In genomic region chr2:118865106-118865505, GRCh38 we compare ENCODE assay signal across 8 cellular contexts.
DNase-seq lines count a peak whose midpoint lies in the region; ATAC-seq lines count a peak whose summit lies in the region.

No MANE protein-coding gene starts in this region.

- no peaks in the 10 kb centered on the region for H3K36me3 Mint-ChIP-seq in central memory CD8-positive, alpha-beta T cell (ENCODE audit: insufficient read depth)
- H3K36me3 Mint-ChIP-seq in memory B cell, result no peaks in the 10 kb centered on the region

- no peaks in the 10 kb centered on the region for H3K4me1 Mint-ChIP-seq in central memory CD8-positive, alpha-beta T cell
- H3K4me1 Mint-ChIP-seq in memory B cell, result no peaks in the 10 kb centered on the region

- H3K9me3 Mint-ChIP-seq in central memory CD8-positive, alpha-beta T cell, result no peaks in the 10 kb centered on the region
- no peaks in the 10 kb centered on the region for H3K9me3 Mint-ChIP-seq in memory B cell

- peaks cover 54% of the 10 kb centered on the region for H3K27me3 Mint-ChIP-seq in central memory CD8-positive, alpha-beta T cell
- H3K27me3 Mint-ChIP-seq in memory B cell, result peaks cover 16% of the 10 kb centered on the region

- no peak overlapping the region for H3K4me3 Mint-ChIP-seq in central memory CD8-positive, alpha-beta T cell
- no peak overlapping the region for H3K4me3 Mint-ChIP-seq in memory B cell

- peak in 2 of 3 experiments; percentile 32 to 69 for DNase-seq in NCI-H1417 (lab: John Stamatoyannopoulos, UW)
- no peak for DNase-seq in NCI-H1417 treated with DMSO at 0.1 percent for 48 hours (lab: John Stamatoyannopoulos, UW)
- DNase-seq in NCI-H82 treated with DMSO at 0.1 percent for 48 hours (lab: John Stamatoyannopoulos, UW; ENCODE audit: unreplicated experiment), result peak; percentile 65
- no peak for DNase-seq in central memory CD8-positive, alpha-beta T cell (ENCODE audit: low spot score in 2 of 2)
- no peak for DNase-seq in memory B cell (ENCODE audit: low spot score in 2 of 2)
- no peak for DNase-seq in foreskin melanocyte

- ATAC-seq in GM21367 (IDR thresholded peaks at IDR 0.05; ENCODE audit: unreplicated experiment) (peak; percentile 98), HG03442 (IDR thresholded peaks at IDR 0.05; ENCODE audit: unreplicated experiment) (peak; percentile 97), memory B cell (ENCODE audit: low read depth) (peak; percentile 50)
- peak; percentile 19 for ATAC-seq in central memory CD8-positive, alpha-beta T cell (replicated peaks; ENCODE audit: extremely low read depth, poor library complexity, severe bottlenecking)

- H3K27ac Mint-ChIP-seq in central memory CD8-positive, alpha-beta T cell (ENCODE audit: low read depth), result no peak overlapping the region
- H3K27ac Mint-ChIP-seq in memory B cell, result no peak overlapping the region

Comparison
In these comparisons a context has a peak if more than half of its experiments do, and no peak if none do; other contexts are left out.
1. DNase-seq: peak in NCI-H1417 (2 of 3) and NCI-H82 treated with DMSO at 0.1 percent for 48 hours (single experiment); none in NCI-H1417 treated with DMSO at 0.1 percent for 48 hours (single experiment), central memory CD8-positive, alpha-beta T cell (0 of 2), memory B cell (0 of 2) and foreskin melanocyte (single experiment).
2. ATAC-seq: peak in every context shown above with its lines; median percentile 98 in GM21367; 97 in HG03442; 50 in memory B cell; 19 in central memory CD8-positive, alpha-beta T cell.